Comparison of ENCODE assay signal across 8 cellular contexts in the genomic region with DNA sequence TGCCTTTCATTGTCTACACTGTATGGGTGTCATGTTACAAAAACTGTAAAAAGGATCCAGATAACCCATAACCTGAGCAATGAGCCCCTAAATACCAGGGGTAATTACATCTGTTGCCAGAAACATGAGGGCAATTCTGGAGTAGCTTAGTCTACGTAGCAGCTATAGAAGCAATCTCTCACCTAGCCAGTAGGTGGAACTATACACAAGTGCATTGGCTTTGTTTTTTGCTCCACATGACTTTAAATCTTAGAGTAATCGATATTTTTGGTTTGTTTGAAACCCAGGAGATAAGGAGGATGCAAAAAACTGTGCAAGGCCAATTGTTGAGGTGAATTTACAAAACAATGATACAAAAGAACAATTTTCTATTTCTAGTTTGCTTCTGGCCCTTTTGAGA. TPM values are rescaled to one million over a fixed set of nuclear protein-coding genes. Genes with fewer than 3 reads are reported as not detected.
A peak's percentile ranks its signal among the peaks of the same experiment; 100 is the strongest.
DNase-seq lines count a peak whose midpoint lies in the region; ATAC-seq and TF ChIP-seq lines count a peak whose summit lies in the region.

No MANE protein-coding gene starts in this region.

- H3K36me3 ChIP-seq in CD8-positive, alpha-beta T cell (ENCODE audit: insufficient read depth, low read length), result no peaks in the 10 kb centered on the region

- peaks cover 15% of the 10 kb centered on the region for H3K36me3 Mint-ChIP-seq in CD8-positive, alpha-beta T cell

- peaks cover 15% of the 10 kb centered on the region for H3K4me1 Mint-ChIP-seq in CD8-positive, alpha-beta T cell (ENCODE audit: low read depth)

- no peaks in the 10 kb centered on the region for H3K27me3 ChIP-seq in CD8-positive, alpha-beta T cell (ENCODE audit: insufficient read depth, low read length)

- no peaks in the 10 kb centered on the region for H3K4me1 ChIP-seq in CD8-positive, alpha-beta T cell (ENCODE audit: insufficient read depth, low read length)

- H3K4me3 ChIP-seq in CD8-positive, alpha-beta T cell (ENCODE audit: low read depth, low read length), result no peak overlapping the region
- no peak overlapping the region for H3K4me3 ChIP-seq in astrocyte of the spinal cord (ENCODE audit: low read depth, low read length)

- DNase-seq in CD8-positive, alpha-beta T cell, result peak in 1 of 7 experiments; percentile 6
- DNase-seq in NCI-H1105 (lab: John Stamatoyannopoulos, UW), result peak; percentile 14
- DNase-seq in astrocyte of the spinal cord (ENCODE audit: low read depth, low spot score), result peak; percentile 46
- DNase-seq in kidney glomerular epithelial cell (lab: John Stamatoyannopoulos, UW), result peak; percentile 0
- DNase-seq in anterior cingulate cortex (lab: John Stamatoyannopoulos, UW), result no peak

- H3K9me3 ChIP-seq in CD8-positive, alpha-beta T cell (ENCODE audit: low read length), result no peaks in the 10 kb centered on the region

- no peaks in the 10 kb centered on the region for H3K9me3 Mint-ChIP-seq in CD8-positive, alpha-beta T cell

- no peak overlapping the region for H3K27ac ChIP-seq in CD8-positive, alpha-beta T cell (ENCODE audit: low read depth, low read length)

- H3K4me3 Mint-ChIP-seq in CD8-positive, alpha-beta T cell, result no peak overlapping the region

- CTCF ChIA-PET in CD8-positive, alpha-beta T cell (lab: Charles Lee), result interaction anchor here (0.5 to 1.8 kb wide), 5 partner anchors 17 to 1776 kb away, joined by 3 to 6 read pairs (median 5); no protein-coding TSS in a partner anchor

- intact Hi-C loops in CD8-positive, alpha-beta T cell (cut with DNase I, micrococcal nuclease), result loop anchor here (1.0 to 2.0 kb wide), 3 partner anchors 1777 to 1969 kb away; no protein-coding TSS in a partner anchor

- no peak overlapping the region for H3K27ac Mint-ChIP-seq in CD8-positive, alpha-beta T cell

- in situ Hi-C loops in astrocyte of the spinal cord (cut with HindIII; ENCODE audit: low sequenced_read_pairs), result no loop called here

- no peaks in the 10 kb centered on the region for H3K27me3 Mint-ChIP-seq in CD8-positive, alpha-beta T cell (ENCODE audit: low read depth)

- POLR2A ChIA-PET in CD8-positive, alpha-beta T cell (lab: Charles Lee), result no interaction called here

- peak; percentile 68 for TF ChIP-seq CTCF in CD8-positive, alpha-beta T cell (IDR thresholded peaks at IDR 0.05)
- peak; percentile 77 for TF ChIP-seq CTCF in astrocyte of the spinal cord (IDR thresholded peaks at IDR 0.05; ENCODE audit: low read depth, low read length)

- ATAC-seq in CD8-positive, alpha-beta T cell, result peak; percentile 54
- ATAC-seq in GM18858 (IDR thresholded peaks at IDR 0.05; ENCODE audit: unreplicated experiment) (peak; percentile 73), HG02852 (IDR thresholded peaks at IDR 0.05; ENCODE audit: unreplicated experiment) (no peak), HG02938 (IDR thresholded peaks at IDR 0.05; ENCODE audit: unreplicated experiment) (no peak)

RNA-seq across cellular contexts. Expression of a gene that starts 57.5 kb away (rescaled TPM):
- not detected for total RNA-seq in CD8-positive, alpha-beta T cell

Comparison
In these comparisons a context has a peak if more than half of its experiments do, and no peak if none do; other contexts are left out.
1. ATAC-seq: peak in CD8-positive, alpha-beta T cell (single experiment) and GM18858 (single experiment); none in HG02852 (single experiment) and HG02938 (single experiment).
2. DNase-seq: peak in NCI-H1105 (single experiment), astrocyte of the spinal cord (single experiment) and kidney glomerular epithelial cell (single experiment); none in anterior cingulate cortex (0 of 58).